12 cellular contexts compared by ENCODE assay signal in the genomic region with DNA sequence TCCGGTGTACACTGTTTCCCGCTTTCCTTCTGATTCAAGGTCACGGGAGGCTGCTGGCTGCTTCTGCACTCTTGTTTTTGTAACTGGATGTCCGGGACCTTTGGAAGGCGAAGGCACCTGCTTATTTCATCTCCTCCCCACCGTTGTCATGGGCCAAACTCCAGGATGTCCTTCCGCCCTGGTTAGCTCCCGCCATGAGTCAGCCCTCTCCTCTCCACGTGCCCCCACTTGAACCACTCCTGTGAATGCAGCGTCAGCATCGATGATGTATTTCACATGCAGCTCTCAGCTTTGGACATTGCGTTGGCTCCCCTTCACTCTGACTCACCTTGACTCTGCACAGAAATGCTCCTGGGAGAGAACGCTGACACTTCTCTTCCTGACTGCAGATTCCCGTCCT. TPM values are rescaled to one million over a fixed set of nuclear protein-coding genes. Genes with fewer than 3 reads are reported as not detected.
DNase-seq lines count a peak whose midpoint lies in the region; ATAC-seq, FAIRE-seq and TF ChIP-seq lines count a peak whose summit lies in the region.
"Had no signal": no experiment of that assay in that cellular context is flagged by ENCODE, and none has a peak within 500 bp of the region (broad histone marks: within the 10 kb centered on the region; RNA-seq: fewer than 3 reads in every experiment).

No MANE protein-coding gene starts in this region.

- CTCF ChIA-PET in HEK293 (lab: Yijun Ruan, JAX) = interaction anchor here (0.6 to 7.7 kb wide), 7 partner anchors 83 to 560 kb away, joined by 3 to 36 read pairs (median 5); no protein-coding TSS in a partner anchor

- TF ChIP-seq CTCF in HEK293 (tag by site-specific recombination; IDR thresholded peaks at IDR 0.05) (no peak), choroid plexus epithelial cell (conservative IDR thresholded peaks at IDR 0.05; ENCODE audit: low read depth, low read length) (no peak), pancreas (IDR thresholded peaks at IDR 0.05) (no peak)

- ATAC-seq in pancreas (peak; percentile 57 to 86 (median 70)), HG02623 (IDR thresholded peaks at IDR 0.05; ENCODE audit: unreplicated experiment) (no peak), GM21529 (IDR thresholded peaks at IDR 0.05; ENCODE audit: unreplicated experiment) (no peak), GM21723 (IDR thresholded peaks at IDR 0.05; ENCODE audit: unreplicated experiment) (no peak)
- ATAC-seq: natural killer cell; stimulated activated naive B cell treated with anti-CD40 and anti-IgM and Interleukin-4, amounts not matched to agents 10 μg/mL and 1 μg/mL and 100 μg/mL, for 72 hours had no signal

- H3K27ac ChIP-seq in HEK293 (ENCODE audit: extremely low read depth, low read depth, low read length) = no peak overlapping the region
- no peak overlapping the region for H3K27ac ChIP-seq in pancreas

- no peaks in the 10 kb centered on the region for H3K27me3 ChIP-seq in pancreas

- whole genome bisulfite sequencing in pancreas, 2 donors = 27 to 40% methylated on average over 14 of the region's 14 CpGs

- peak; percentile 16 for DNase-seq in NCI-H774 (lab: John Stamatoyannopoulos, UW)
- DNase-seq in choroid plexus epithelial cell (ENCODE audit: low read depth) = peak; percentile 25
- DNase-seq in pancreas = peak in 3 of 6 donors; percentile 48 to 76 (median 63)
- DNase-seq: activated CD4-positive, CD25-positive, alpha-beta regulatory T cell treated with anti-CD3 and anti-CD28 coated beads, Interleukin-2, amount 50 U/mL, for 72 hours; activated effector memory CD4-positive, alpha-beta T cell treated with anti-CD3 and anti-CD28 coated beads, Interleukin-2, amount 50 U/mL, for 16 hours; effector CD4-positive, alpha-beta T cell; natural killer cell; stimulated activated naive B cell treated with anti-CD40 and anti-IgM and Interleukin-4, amounts not matched to agents 10 μg/mL and 1 μg/mL and 100 μg/mL, for 72 hours had no signal

- H3K36me3 ChIP-seq in HEK293 (ENCODE audit: control insufficient read depth in 2 of 2, insufficient read depth in 1 of 2, low read length in 2 of 2) (no peaks in the 10 kb centered on the region), pancreas (no peaks in the 10 kb centered on the region)

- no peak overlapping the region for H3K4me3 ChIP-seq in HEK293 (ENCODE audit: low read depth, low read length)
- H3K4me3 ChIP-seq in choroid plexus epithelial cell (ENCODE audit: low read depth, low read length) = no peak overlapping the region
- no peak overlapping the region for H3K4me3 ChIP-seq in pancreas

- POLR2A ChIA-PET in HEK293 (lab: Yijun Ruan, JAX) = no interaction called here

- FAIRE-seq in pancreas (lab: Jason Lieb, UNC) = no peak

- H3K9me3 ChIP-seq in HEK293 (ENCODE audit: control insufficient read depth, insufficient read depth, low read depth, low read length) = no peaks in the 10 kb centered on the region
- H3K9me3 ChIP-seq in pancreas = no peaks in the 10 kb centered on the region

- intact Hi-C loops in pancreas (cut with DNase I) = loop anchor here in 1 of 3 donors (5.0 kb wide), 1 partner anchor 68 kb away; no protein-coding TSS in a partner anchor

- H3K4me1 ChIP-seq in HEK293 (ENCODE audit: control insufficient read depth, insufficient read depth, low read length) = no peaks in the 10 kb centered on the region
- no peaks in the 10 kb centered on the region for H3K4me1 ChIP-seq in pancreas

TF ChIP-seq in HEK293, 187 proteins besides CTCF, POLR2A, EP300 and RAD21:
- no peak for TF ChIP-seq PATZ1 (tag by site-specific recombination; IDR thresholded peaks at IDR 0.05)
- no peak for TF ChIP-seq ZNF24 (tag by site-specific recombination; IDR thresholded peaks at IDR 0.05)
- TF ChIP-seq ZNF629 (tag by site-specific recombination; IDR thresholded peaks at IDR 0.05) = 0 out of 2 replicates have a peak, but pooled peaks have one; percentile 35
- no peak for TF ChIP-seq ZNF416 (tag by site-specific recombination; IDR thresholded peaks at IDR 0.05)
- 0 out of 2 replicates have a peak, but pooled peaks have one; percentile 18 for TF ChIP-seq ZNF366 (tag by site-specific recombination; conservative IDR thresholded peaks at IDR 0.05)
- no peak for TF ChIP-seq ZIC2 (tag by site-specific recombination; IDR thresholded peaks at IDR 0.05)
- no peak for TF ChIP-seq ZNF677 (tag by site-specific recombination; IDR thresholded peaks at IDR 0.05)
- TF ChIP-seq ZNF423 (tag by site-specific recombination; IDR thresholded peaks at IDR 0.05) = no peak
- no peak for TF ChIP-seq ZBTB1 (tag by site-specific recombination; IDR thresholded peaks at IDR 0.05)
- TF ChIP-seq SP7 (tag by site-specific recombination; IDR thresholded peaks at IDR 0.05) = peak; percentile 47; the same call in 1 of the 2 replicates
- peak; percentile 68 for TF ChIP-seq ZBTB21 (tag by site-specific recombination; IDR thresholded peaks at IDR 0.05)
- peak; percentile 24; the same call in 1 of the 2 replicates for TF ChIP-seq ZNF600 (tag by site-specific recombination; IDR thresholded peaks at IDR 0.05)
- 0 out of 2 replicates have a peak, but pooled peaks have one; percentile 22 for TF ChIP-seq ZNF558 (tag by site-specific recombination; IDR thresholded peaks at IDR 0.05)
- TF ChIP-seq KLF10 (tag by site-specific recombination; IDR thresholded peaks at IDR 0.05) = no peak
- no peak for TF ChIP-seq ZNF488 (tag by site-specific recombination; IDR thresholded peaks at IDR 0.05)
- peak; percentile 70; the same call in 1 of the 2 replicates for TF ChIP-seq ZNF398 (tag by site-specific recombination; IDR thresholded peaks at IDR 0.05)
- 0 out of 2 replicates have a peak, but pooled peaks have one; percentile 29 for TF ChIP-seq PRDM1 (tag by site-specific recombination; IDR thresholded peaks at IDR 0.05)
- no peak for TF ChIP-seq ZBTB48 (tag by site-specific recombination; IDR thresholded peaks at IDR 0.05)
- TF ChIP-seq ZNF623 (tag by site-specific recombination; IDR thresholded peaks at IDR 0.05) = no peak

RNA-seq across cellular contexts. Expression of gene GALP, which starts 5.5 kb away (rescaled TPM):
- total RNA-seq in pancreas = not detected
- polyA plus RNA-seq in pancreas = not detected
- total RNA-seq: natural killer cell had no signal

RNA-seq across cellular contexts. Expression of gene ZSCAN5B, which starts 27.3 kb away (rescaled TPM):
- not detected for total RNA-seq in pancreas
- polyA plus RNA-seq in pancreas = under 1 TPM in 1 of 2 donors, not detected in 1; 0.07 TPM
- total RNA-seq: natural killer cell had no signal

RNA-seq across cellular contexts. Expression of gene ZNF444, which starts 29.2 kb away (rescaled TPM):
- 10 to 100 TPM; 27.9 to 47.9 (median 32.5) TPM for total RNA-seq in pancreas
- polyA plus RNA-seq in pancreas = 10 to 100 TPM; 67.5 to 99.0 TPM

RNA-seq across cellular contexts. Expression of gene ZSCAN5C, which starts 31.8 kb away (rescaled TPM):
- not detected for total RNA-seq in pancreas
- not detected for polyA plus RNA-seq in pancreas
- total RNA-seq: natural killer cell had no signal

RNA-seq across cellular contexts. Expression of gene ZNF787, which starts 49.2 kb away (rescaled TPM):
- 10 to 100 TPM; 22.1 to 41.9 (median 25.6) TPM for total RNA-seq in pancreas
- polyA plus RNA-seq in pancreas = 10 to 100 TPM; 13.6 to 31.1 TPM

Comparison
In these comparisons a context has a peak if more than half of its experiments do, and no peak if none do; other contexts are left out.
1. ATAC-seq: peak in pancreas (4 of 4); none in HG02623 (single experiment), GM21529 (single experiment) and GM21723 (single experiment).